ENCODE assay signal across 8 cellular contexts in the genomic region with DNA sequence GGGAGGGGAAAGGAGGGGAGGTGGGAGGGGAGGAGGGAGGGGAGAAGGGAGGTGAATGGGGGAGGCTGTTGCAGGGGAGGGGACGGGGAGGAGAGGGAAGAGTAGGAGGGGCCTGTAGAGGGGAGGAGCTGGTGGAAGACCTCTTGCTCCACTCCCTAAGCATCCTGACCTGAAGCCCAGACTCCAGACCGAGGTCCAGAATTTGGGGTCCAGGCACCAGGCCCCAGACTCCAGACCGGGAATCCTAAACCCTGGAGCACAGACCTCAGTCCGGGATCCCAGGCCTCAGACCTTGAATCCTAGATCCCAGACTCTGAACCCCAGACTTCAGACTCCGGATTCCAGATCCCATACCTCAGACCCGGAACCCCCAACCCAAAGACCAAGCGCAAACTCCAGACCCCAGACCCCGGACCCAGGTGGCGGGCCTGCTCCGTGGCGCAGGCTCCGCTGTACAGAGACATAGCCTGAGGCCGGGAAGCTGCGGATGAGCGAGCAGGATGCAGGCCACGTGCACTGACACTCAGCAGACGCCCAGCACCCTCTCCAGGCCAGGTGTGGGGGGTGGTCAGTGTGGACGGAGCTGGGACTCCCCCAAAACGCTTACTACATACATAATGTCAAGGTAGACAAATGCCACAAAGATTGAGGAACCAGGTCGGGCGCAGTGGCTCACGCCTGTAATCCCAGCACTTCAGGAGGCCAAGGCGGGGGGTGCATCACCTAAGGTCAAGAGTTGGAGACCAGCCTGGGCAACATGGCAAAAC. TPM values are rescaled to one million over a fixed set of nuclear protein-coding genes. Genes with fewer than 3 reads are reported as not detected.
DNase-seq lines count a peak whose midpoint lies in the region; ATAC-seq and TF ChIP-seq lines count a peak whose summit lies in the region.

No MANE protein-coding gene starts in this region.

- no peaks in the 10 kb centered on the region for H3K9me3 ChIP-seq in CD4-positive, alpha-beta T cell (ENCODE audit: control insufficient read depth, low read length)
- no peaks in the 10 kb centered on the region for H3K9me3 ChIP-seq in neural cell (ENCODE audit: low read length)
- H3K9me3 ChIP-seq in upper lobe of left lung, result no peaks in the 10 kb centered on the region

- no peak for TF ChIP-seq EP300 in neural cell (conservative IDR thresholded peaks at IDR 0.05; ENCODE audit: poor library complexity, severe bottlenecking)
- TF ChIP-seq EP300 in upper lobe of left lung (IDR thresholded peaks at IDR 0.05), result no peak

- intact Hi-C loops in CD4-positive, alpha-beta T cell (cut with DNase I, micrococcal nuclease), result loop anchor here (2.0 to 10.0 kb wide), 5 partner anchors 36 to 257 kb away; a partner anchor contains a TSS
- intact Hi-C loops in activated T-helper 2 cell treated with anti-CD3 and anti-CD28 coated beads, Interferon-gamma antibody, Interleukin-2, Interleukin-4, amounts not matched to agents 10 μg/mL and 5 μg/mL and 100 μg/mL, durations not matched to agents 14 hours and 24 hours and 36 hours (cut with micrococcal nuclease), result loop anchor here (5.0 to 10.0 kb wide), 2 partner anchors 71 to 139 kb away; a partner anchor contains a TSS

- H3K9me3 Mint-ChIP-seq in CD4-positive, alpha-beta T cell, result no peaks in the 10 kb centered on the region
- no peaks in the 10 kb centered on the region for H3K9me3 Mint-ChIP-seq in activated T-helper 2 cell treated with anti-CD3 and anti-CD28 coated beads, Interferon-gamma antibody, Interleukin-2, Interleukin-4, amounts not matched to agents 10 μg/mL and 5 μg/mL and 100 μg/mL, durations not matched to agents 14 hours and 24 hours and 36 hours

- H3F3A ChIP-seq in neural cell (ENCODE audit: insufficient read depth, low read length, poor library complexity, severe bottlenecking), result no peaks in the 10 kb centered on the region

- peak overlapping the region; percentile 69 for H3K4me3 ChIP-seq in fibroblast of the aortic adventitia (ENCODE audit: low read depth, low read length)
- H3K4me3 ChIP-seq in neural cell (ENCODE audit: low read length), result peak overlapping the region; percentile 55
- peak overlapping the region in 3 of 4 donors; percentile 66 to 81 (median 68) for H3K4me3 ChIP-seq in upper lobe of left lung

- H3K36me3 ChIP-seq in neural cell (ENCODE audit: insufficient read depth, low read length), result no peaks in the 10 kb centered on the region
- H3K36me3 ChIP-seq in upper lobe of left lung, result no peaks in the 10 kb centered on the region

- H2AFZ ChIP-seq in neural cell (ENCODE audit: low read depth, low read length), result no peak overlapping the region

- no peak for TF ChIP-seq CTCF in CD4-positive, alpha-beta T cell (IDR thresholded peaks at IDR 0.05)
- TF ChIP-seq CTCF in fibroblast of the aortic adventitia (IDR thresholded peaks at IDR 0.05; ENCODE audit: insufficient read depth, low read length) (no peak), neural cell (IDR thresholded peaks at IDR 0.05; ENCODE audit: poor library complexity, severe bottlenecking) (no peak), upper lobe of left lung (IDR thresholded peaks at IDR 0.05) (no peak)

- peak; percentile 63 for ATAC-seq in CD4-positive, alpha-beta T cell (ENCODE audit: poor library complexity)
- ATAC-seq in upper lobe of left lung (ENCODE audit: low FRiP score in 2 of 2) (peak; percentile 84 to 87), GM18502 (IDR thresholded peaks at IDR 0.05; ENCODE audit: poor library complexity, unreplicated experiment) (no peak)

- CTCF ChIA-PET in CD4-positive, alpha-beta T cell (lab: Charles Lee), result no interaction called here

- no peak for TF ChIP-seq POLR2A in upper lobe of left lung (IDR thresholded peaks at IDR 0.05)

- WGBS in upper lobe of left lung, 2 donors, result 69 to 77% methylated on average over 16 to 22 of the region's 23 CpGs

- peak overlapping the region; percentile 44 for H3K9ac ChIP-seq in neural cell (ENCODE audit: low read length)

- DNase-seq in CD4-positive, alpha-beta T cell, result peak in 8 of 10 experiments; percentile 42 to 62 (median 48)
- DNase-seq in HPDE6-E6E7 (ENCODE audit: extremely low spot score) (peak; percentile 56), NOMO-1 treated with dmso at 0.1 percent for 144 hours (lab: John Stamatoyannopoulos, UW; ENCODE audit: unreplicated experiment) (peak; percentile 33), fibroblast of the aortic adventitia (ENCODE audit: low read depth) (peak; percentile 89), upper lobe of left lung (peak; percentile 78)
- peak; percentile 58 for DNase-seq in activated T-helper 2 cell treated with anti-CD3 and anti-CD28 coated beads, Interferon-gamma antibody, Interleukin-2, Interleukin-4, amounts not matched to agents 10 μg/mL and 5 μg/mL and 100 μg/mL, durations not matched to agents 14 hours and 24 hours and 36 hours (ENCODE audit: low spot score)

- H3K27me3 Mint-ChIP-seq in CD4-positive, alpha-beta T cell, result no peaks in the 10 kb centered on the region
- no peaks in the 10 kb centered on the region for H3K27me3 Mint-ChIP-seq in activated T-helper 2 cell treated with anti-CD3 and anti-CD28 coated beads, Interferon-gamma antibody, Interleukin-2, Interleukin-4, amounts not matched to agents 10 μg/mL and 5 μg/mL and 100 μg/mL, durations not matched to agents 14 hours and 24 hours and 36 hours (ENCODE audit: low read depth)

- H3K9me2 ChIP-seq in neural cell (ENCODE audit: insufficient read depth, low read length), result no peaks in the 10 kb centered on the region

- peak overlapping the region; percentile 76 for H3K4me3 Mint-ChIP-seq in CD4-positive, alpha-beta T cell
- peak overlapping the region; percentile 78 for H3K4me3 Mint-ChIP-seq in activated T-helper 2 cell treated with anti-CD3 and anti-CD28 coated beads, Interferon-gamma antibody, Interleukin-2, Interleukin-4, amounts not matched to agents 10 μg/mL and 5 μg/mL and 100 μg/mL, durations not matched to agents 14 hours and 24 hours and 36 hours (ENCODE audit: low read depth)

- no peaks in the 10 kb centered on the region for H3K27me3 ChIP-seq in CD4-positive, alpha-beta T cell (ENCODE audit: control insufficient read depth, insufficient read depth, low read length)
- H3K27me3 ChIP-seq in neural cell (ENCODE audit: insufficient read depth, low read depth, low read length) (no peaks in the 10 kb centered on the region), upper lobe of left lung (no peaks in the 10 kb centered on the region)

- no peak overlapping the region for H3K4me2 ChIP-seq in neural cell (ENCODE audit: low read length)

- peaks cover 22% of the 10 kb centered on the region for H3K4me1 Mint-ChIP-seq in CD4-positive, alpha-beta T cell (ENCODE audit: low read depth)
- peaks cover 8% of the 10 kb centered on the region for H3K4me1 Mint-ChIP-seq in activated T-helper 2 cell treated with anti-CD3 and anti-CD28 coated beads, Interferon-gamma antibody, Interleukin-2, Interleukin-4, amounts not matched to agents 10 μg/mL and 5 μg/mL and 100 μg/mL, durations not matched to agents 14 hours and 24 hours and 36 hours (ENCODE audit: low read depth)

- TF ChIP-seq RAD21 in neural cell (conservative IDR thresholded peaks at IDR 0.05), result no peak

- no peak overlapping the region for H3K27ac ChIP-seq in CD4-positive, alpha-beta T cell (ENCODE audit: low read depth, low read length)
- H3K27ac ChIP-seq in neural cell (ENCODE audit: low read length), result peak overlapping the region; percentile 44
- peak overlapping the region in 3 of 4 donors; percentile 31 to 86 (median 65) for H3K27ac ChIP-seq in upper lobe of left lung

- no peaks in the 10 kb centered on the region for H4K20me1 ChIP-seq in neural cell (ENCODE audit: insufficient read depth)

- POLR2A ChIA-PET in CD4-positive, alpha-beta T cell (lab: Charles Lee), result no interaction called here

- H3K36me3 Mint-ChIP-seq in CD4-positive, alpha-beta T cell (ENCODE audit: low read depth), result peaks cover 11% of the 10 kb centered on the region
- peaks cover 6% of the 10 kb centered on the region for H3K36me3 Mint-ChIP-seq in activated T-helper 2 cell treated with anti-CD3 and anti-CD28 coated beads, Interferon-gamma antibody, Interleukin-2, Interleukin-4, amounts not matched to agents 10 μg/mL and 5 μg/mL and 100 μg/mL, durations not matched to agents 14 hours and 24 hours and 36 hours (ENCODE audit: low read depth)

- H3K4me1 ChIP-seq in upper lobe of left lung, result peaks cover 19 to 36% (median 24%) of the 10 kb centered on the region in 4 donors

- peaks cover 21% of the 10 kb centered on the region for H3K79me2 ChIP-seq in neural cell (replicated peaks; ENCODE audit: insufficient read depth, low read length)

- H3K27ac Mint-ChIP-seq in CD4-positive, alpha-beta T cell, result peak overlapping the region; percentile 69
- peak overlapping the region; percentile 17 for H3K27ac Mint-ChIP-seq in activated T-helper 2 cell treated with anti-CD3 and anti-CD28 coated beads, Interferon-gamma antibody, Interleukin-2, Interleukin-4, amounts not matched to agents 10 μg/mL and 5 μg/mL and 100 μg/mL, durations not matched to agents 14 hours and 24 hours and 36 hours

TF ChIP-seq in neural cell, 6 proteins besides CTCF, POLR2A, EP300 and RAD21 (continues in another document):
- TF ChIP-seq EZH2 (IDR thresholded peaks at IDR 0.05; ENCODE audit: borderline replicate concordance, insufficient read depth, low read length, poor library complexity, severe bottlenecking) (no peak), SMC3 (conservative IDR thresholded peaks at IDR 0.05; ENCODE audit: poor library complexity) (no peak), TAF1 (IDR thresholded peaks at IDR 0.05; ENCODE audit: low read depth) (no peak), MXI1 (conservative IDR thresholded peaks at IDR 0.05; ENCODE audit: poor library complexity, severe bottlenecking) (no peak), POLR2AphosphoS5 (IDR thresholded peaks at IDR 0.05) (no peak)

RNA-seq across cellular contexts. Expression of a gene that starts 0.7 kb away (rescaled TPM):
- total RNA-seq in CD4-positive, alpha-beta T cell, result 10 to 100 TPM; 44.4 to 44.9 TPM
- total RNA-seq in activated T-helper 2 cell treated with anti-CD3 and anti-CD28 coated beads, Interferon-gamma antibody, Interleukin-2, Interleukin-4, amounts not matched to agents 10 μg/mL and 5 μg/mL and 100 μg/mL, durations not matched to agents 14 hours and 24 hours and 36 hours, result 41.3 and 47.0 TPM in 2 replicates
- total RNA-seq in fibroblast of the aortic adventitia (ENCODE audit: low replicate concordance), result 15.5 and 59.3 TPM in 2 replicates
- 46.1 and 57.6 TPM in 2 replicates for polyA plus RNA-seq in neural cell
- 58.8 and 71.8 TPM in 2 replicates for polyA minus RNA-seq in neural cell
- 10 to 100 TPM; 49.0 to 87.3 (median 69.8) TPM for total RNA-seq in upper lobe of left lung

RNA-seq across cellular contexts. Expression of a gene that starts 34.8 kb away (rescaled TPM):
- 100 to 1,000 TPM; 325 to 347 TPM for total RNA-seq in CD4-positive, alpha-beta T cell
- total RNA-seq in activated T-helper 2 cell treated with anti-CD3 and anti-CD28 coated beads, Interferon-gamma antibody, Interleukin-2, Interleukin-4, amounts not matched to agents 10 μg/mL and 5 μg/mL and 100 μg/mL, durations not matched to agents 14 hours and 24 hours and 36 hours, result 161 and 176 TPM in 2 replicates
- total RNA-seq in fibroblast of the aortic adventitia (ENCODE audit: low replicate concordance) (75.8 and 84.3 TPM in 2 replicates), upper lobe of left lung (100 to 1,000 TPM; 200 to 397 (median 264) TPM)
- polyA plus RNA-seq in neural cell, result 27.6 and 37.6 TPM in 2 replicates
- 25.1 and 25.8 TPM in 2 replicates for polyA minus RNA-seq in neural cell

Comparison
In these comparisons a context has a peak if more than half of its experiments do, and no peak if none do; other contexts are left out.
1. DNase-seq: peak in every context shown above with its lines; median percentile 89 in fibroblast of the aortic adventitia; 78 in upper lobe of left lung; 58 in activated T-helper 2 cell treated with anti-CD3 and anti-CD28 coated beads, Interferon-gamma antibody, Interleukin-2, Interleukin-4, amounts not matched to agents 10 μg/mL and 5 μg/mL and 100 μg/mL, durations not matched to agents 14 hours and 24 hours and 36 hours; 56 in HPDE6-E6E7; 48 in CD4-positive, alpha-beta T cell; 33 in NOMO-1 treated with dmso at 0.1 percent for 144 hours.